ENCODE assay signal across 1 cellular context in genomic region chr3:152257246-152258074, GRCh38.
TF ChIP-seq lines count a peak whose summit lies in the region.

No MANE protein-coding gene starts in this region.

TF ChIP-seq in K562, 482 proteins besides CTCF, POLR2A, EP300 and RAD21 (continued from another document):
- TF ChIP-seq MGA (IDR thresholded peaks at IDR 0.05) (no peak), REST (CRISPR knock-in tag; IDR thresholded peaks at IDR 0.05; ENCODE audit: low read depth) (no peak)
TF ChIP-seq in K562: peak in this region for 5.
